ENCODE assay signal across 8 cellular contexts in the genomic region with DNA sequence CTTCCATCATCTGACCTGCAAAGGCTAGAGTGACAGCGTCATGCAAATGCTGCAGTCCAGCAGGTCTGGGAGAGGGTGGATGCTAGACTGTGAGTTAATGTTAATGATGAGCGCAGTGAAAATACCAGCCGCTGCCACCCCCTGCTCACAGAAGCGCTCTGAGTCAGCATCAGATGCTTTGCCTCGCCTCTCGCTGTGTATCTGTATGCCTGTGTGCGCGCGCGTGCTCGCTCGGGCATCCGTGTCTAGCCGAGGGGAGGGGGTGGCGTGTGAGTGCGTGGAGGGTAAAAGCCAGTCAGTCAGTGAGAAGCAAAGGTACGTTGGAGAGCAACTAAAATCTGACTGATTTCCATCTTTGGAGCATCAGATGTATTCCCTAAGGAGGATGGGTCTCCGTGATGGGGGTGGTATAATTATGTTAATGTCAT.
DNase-seq lines count a peak whose midpoint lies in the region; ATAC-seq, FAIRE-seq and TF ChIP-seq lines count a peak whose summit lies in the region.

No MANE protein-coding gene starts in this region.

- ATAC-seq in WTC11: peak; percentile 90
- ATAC-seq in stimulated activated naive CD8-positive, alpha-beta T cell treated with anti-CD3 and anti-CD28 coated beads, Interleukin-15, Interleukin-2, amounts not matched to agents 100 U/mL and 50 U/mL, for 24 hours: no peak

- no peak overlapping the region for H3K27ac Mint-ChIP-seq in WTC11
- no peak overlapping the region for H3K27ac Mint-ChIP-seq in activated CD4-positive, alpha-beta memory T cell treated with anti-CD3 and anti-CD28 coated beads, Interleukin-2, amount 10 ng/mL, durations not matched to agents 7 days and 5 days

- H3K9me3 ChIP-seq in cardiac muscle cell (ENCODE audit: low read depth): no peaks in the 10 kb centered on the region

- H3K4me1 ChIP-seq in cardiac muscle cell (ENCODE audit: low read depth): peaks cover 4% of the 10 kb centered on the region

- no peak overlapping the region for H3K4me3 Mint-ChIP-seq in WTC11
- H3K4me3 Mint-ChIP-seq in activated CD4-positive, alpha-beta memory T cell treated with anti-CD3 and anti-CD28 coated beads, Interleukin-2, amount 10 ng/mL, durations not matched to agents 7 days and 5 days: no peak overlapping the region

- POLR2A ChIA-PET in WTC11 (lab: Charles Lee): no interaction called here
- POLR2A ChIA-PET in activated CD4-positive, alpha-beta memory T cell treated with anti-CD3 and anti-CD28 coated beads, Interleukin-2, amount 10 ng/mL, durations not matched to agents 7 days and 5 days (lab: Charles Lee): no interaction called here

- peak; percentile 94 for FAIRE-seq in HTR-8/SVneo (lab: Jason Lieb, UNC)

- CTCF ChIA-PET in WTC11 (lab: Charles Lee): no interaction called here
- CTCF ChIA-PET in activated CD4-positive, alpha-beta memory T cell treated with anti-CD3 and anti-CD28 coated beads, Interleukin-2, amount 10 ng/mL, durations not matched to agents 7 days and 5 days (lab: Charles Lee): no interaction called here

- H3K36me3 ChIP-seq in cardiac muscle cell: no peaks in the 10 kb centered on the region

- no peaks in the 10 kb centered on the region for H3K9me3 Mint-ChIP-seq in WTC11
- peaks cover 6% of the 10 kb centered on the region for H3K9me3 Mint-ChIP-seq in activated CD4-positive, alpha-beta memory T cell treated with anti-CD3 and anti-CD28 coated beads, Interleukin-2, amount 10 ng/mL, durations not matched to agents 7 days and 5 days

- peaks cover 12% of the 10 kb centered on the region for H3K4me1 Mint-ChIP-seq in WTC11
- H3K4me1 Mint-ChIP-seq in activated CD4-positive, alpha-beta memory T cell treated with anti-CD3 and anti-CD28 coated beads, Interleukin-2, amount 10 ng/mL, durations not matched to agents 7 days and 5 days: no peaks in the 10 kb centered on the region

- no peaks in the 10 kb centered on the region for H3K36me3 Mint-ChIP-seq in WTC11
- H3K36me3 Mint-ChIP-seq in activated CD4-positive, alpha-beta memory T cell treated with anti-CD3 and anti-CD28 coated beads, Interleukin-2, amount 10 ng/mL, durations not matched to agents 7 days and 5 days (ENCODE audit: low read depth): no peaks in the 10 kb centered on the region

- no peak overlapping the region for H3K4me3 ChIP-seq in cardiac muscle cell

- TF ChIP-seq CTCF in WTC11 (IDR thresholded peaks at IDR 0.05) (no peak), cardiac muscle cell (IDR thresholded peaks at IDR 0.05; ENCODE audit: low read depth, low read length) (no peak)

- no peak overlapping the region for H3K27ac ChIP-seq in cardiac muscle cell

- DNase-seq in HTR-8/SVneo (ENCODE audit: insufficient read length, low spot score): peak; percentile 69
- peak; percentile 45 for DNase-seq in WTC11 (ENCODE audit: low spot score)
- peak; percentile 62 to 82 for DNase-seq in cardiac muscle cell (ENCODE audit: low read depth in 1 of 2, low spot score in 1 of 2)
- peak; percentile 94 for DNase-seq in pons (ENCODE audit: low spot score)
- no peak for DNase-seq in COLO668 (lab: John Stamatoyannopoulos, UW; ENCODE audit: unreplicated experiment)
- DNase-seq in stimulated activated naive CD8-positive, alpha-beta T cell treated with anti-CD3 and anti-CD28 coated beads, Interleukin-15, Interleukin-2, amounts not matched to agents 100 U/mL and 50 U/mL, for 24 hours: no peak
- no peak for DNase-seq in activated gamma-delta T cell (lab: John Stamatoyannopoulos, UW)
- DNase-seq in activated CD4-positive, alpha-beta memory T cell treated with anti-CD3 and anti-CD28 coated beads, Interleukin-2, amount 10 ng/mL, durations not matched to agents 7 days and 5 days: no peak

- H3K27me3 Mint-ChIP-seq in WTC11 (ENCODE audit: low read depth): no peaks in the 10 kb centered on the region
- H3K27me3 Mint-ChIP-seq in activated CD4-positive, alpha-beta memory T cell treated with anti-CD3 and anti-CD28 coated beads, Interleukin-2, amount 10 ng/mL, durations not matched to agents 7 days and 5 days: no peaks in the 10 kb centered on the region

- H3K27me3 ChIP-seq in cardiac muscle cell: no peaks in the 10 kb centered on the region

TF ChIP-seq in WTC11, 78 proteins besides CTCF, POLR2A, EP300 and RAD21:
- TF ChIP-seq ZNF219 (CRISPR knock-in tag; IDR thresholded peaks at IDR 0.05; ENCODE audit: borderline replicate concordance) (no peak), NFE2L1 (CRISPR knock-in tag; IDR thresholded peaks at IDR 0.05) (0 out of 2 replicates have a peak, but pooled peaks have one; percentile 28)
- TF ChIP-seq, protein P1, sequence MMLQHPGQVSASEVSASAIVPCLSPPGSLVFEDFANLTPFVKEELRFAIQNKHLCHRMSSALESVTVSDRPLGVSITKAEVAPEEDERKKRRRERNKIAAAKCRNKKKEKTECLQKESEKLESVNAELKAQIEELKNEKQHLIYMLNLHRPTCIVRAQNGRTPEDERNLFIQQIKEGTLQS (CRISPR knock-in tag; conservative IDR thresholded peaks at IDR 0.05): no peak
- TF ChIP-seq, protein P2, sequence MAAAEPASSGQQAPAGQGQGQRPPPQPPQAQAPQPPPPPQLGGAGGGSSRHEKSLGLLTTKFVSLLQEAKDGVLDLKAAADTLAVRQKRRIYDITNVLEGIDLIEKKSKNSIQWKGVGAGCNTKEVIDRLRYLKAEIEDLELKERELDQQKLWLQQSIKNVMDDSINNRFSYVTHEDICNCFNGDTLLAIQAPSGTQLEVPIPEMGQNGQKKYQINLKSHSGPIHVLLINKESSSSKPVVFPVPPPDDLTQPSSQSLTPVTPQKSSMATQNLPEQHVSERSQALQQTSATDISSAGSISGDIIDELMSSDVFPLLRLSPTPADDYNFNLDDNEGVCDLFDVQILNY (CRISPR knock-in tag; IDR thresholded peaks at IDR 0.05): no peak

Comparison
In these comparisons a context has a peak if more than half of its experiments do, and no peak if none do; other contexts are left out.
1. DNase-seq: peak in HTR-8/SVneo (single experiment), WTC11 (single experiment), cardiac muscle cell (2 of 2) and pons (single experiment); none in COLO668 (single experiment), stimulated activated naive CD8-positive, alpha-beta T cell treated with anti-CD3 and anti-CD28 coated beads, Interleukin-15, Interleukin-2, amounts not matched to agents 100 U/mL and 50 U/mL, for 24 hours (single experiment), activated gamma-delta T cell (single experiment) and activated CD4-positive, alpha-beta memory T cell treated with anti-CD3 and anti-CD28 coated beads, Interleukin-2, amount 10 ng/mL, durations not matched to agents 7 days and 5 days (single experiment).